1 cellular context compared by ENCODE assay signal in genomic region chr21:43325036-43325435, GRCh38.
TF ChIP-seq lines count a peak whose summit lies in the region.

No MANE protein-coding gene starts in this region.

TF ChIP-seq in WTC11, 78 proteins besides CTCF, POLR2A, EP300 and RAD21 (continued from another document):
- TF ChIP-seq, protein P1, sequence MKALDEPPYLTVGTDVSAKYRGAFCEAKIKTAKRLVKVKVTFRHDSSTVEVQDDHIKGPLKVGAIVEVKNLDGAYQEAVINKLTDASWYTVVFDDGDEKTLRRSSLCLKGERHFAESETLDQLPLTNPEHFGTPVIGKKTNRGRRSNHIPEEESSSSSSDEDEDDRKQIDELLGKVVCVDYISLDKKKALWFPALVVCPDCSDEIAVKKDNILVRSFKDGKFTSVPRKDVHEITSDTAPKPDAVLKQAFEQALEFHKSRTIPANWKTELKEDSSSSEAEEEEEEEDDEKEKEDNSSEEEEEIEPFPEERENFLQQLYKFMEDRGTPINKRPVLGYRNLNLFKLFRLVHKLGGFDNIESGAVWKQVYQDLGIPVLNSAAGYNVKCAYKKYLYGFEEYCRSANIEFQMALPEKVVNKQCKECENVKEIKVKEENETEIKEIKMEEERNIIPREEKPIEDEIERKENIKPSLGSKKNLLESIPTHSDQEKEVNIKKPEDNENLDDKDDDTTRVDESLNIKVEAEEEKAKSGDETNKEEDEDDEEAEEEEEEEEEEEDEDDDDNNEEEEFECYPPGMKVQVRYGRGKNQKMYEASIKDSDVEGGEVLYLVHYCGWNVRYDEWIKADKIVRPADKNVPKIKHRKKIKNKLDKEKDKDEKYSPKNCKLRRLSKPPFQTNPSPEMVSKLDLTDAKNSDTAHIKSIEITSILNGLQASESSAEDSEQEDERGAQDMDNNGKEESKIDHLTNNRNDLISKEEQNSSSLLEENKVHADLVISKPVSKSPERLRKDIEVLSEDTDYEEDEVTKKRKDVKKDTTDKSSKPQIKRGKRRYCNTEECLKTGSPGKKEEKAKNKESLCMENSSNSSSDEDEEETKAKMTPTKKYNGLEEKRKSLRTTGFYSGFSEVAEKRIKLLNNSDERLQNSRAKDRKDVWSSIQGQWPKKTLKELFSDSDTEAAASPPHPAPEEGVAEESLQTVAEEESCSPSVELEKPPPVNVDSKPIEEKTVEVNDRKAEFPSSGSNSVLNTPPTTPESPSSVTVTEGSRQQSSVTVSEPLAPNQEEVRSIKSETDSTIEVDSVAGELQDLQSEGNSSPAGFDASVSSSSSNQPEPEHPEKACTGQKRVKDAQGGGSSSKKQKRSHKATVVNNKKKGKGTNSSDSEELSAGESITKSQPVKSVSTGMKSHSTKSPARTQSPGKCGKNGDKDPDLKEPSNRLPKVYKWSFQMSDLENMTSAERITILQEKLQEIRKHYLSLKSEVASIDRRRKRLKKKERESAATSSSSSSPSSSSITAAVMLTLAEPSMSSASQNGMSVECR (CRISPR knock-in tag; IDR thresholded peaks at IDR 0.05; ENCODE audit: borderline replicate concordance), result no peak
- TF ChIP-seq GRHL2 (CRISPR knock-in tag; IDR thresholded peaks at IDR 0.05; ENCODE audit: insufficient replicate concordance, severe bottlenecking) (no peak), HMGA2 (CRISPR knock-in tag; IDR thresholded peaks at IDR 0.05) (no peak), ETV6 (CRISPR knock-in tag; IDR thresholded peaks at IDR 0.05) (no peak), PRRX2 (CRISPR knock-in tag; IDR thresholded peaks at IDR 0.05) (no peak), TP53 (CRISPR knock-in tag; IDR thresholded peaks at IDR 0.05) (no peak)
- TF ChIP-seq, protein P2, sequence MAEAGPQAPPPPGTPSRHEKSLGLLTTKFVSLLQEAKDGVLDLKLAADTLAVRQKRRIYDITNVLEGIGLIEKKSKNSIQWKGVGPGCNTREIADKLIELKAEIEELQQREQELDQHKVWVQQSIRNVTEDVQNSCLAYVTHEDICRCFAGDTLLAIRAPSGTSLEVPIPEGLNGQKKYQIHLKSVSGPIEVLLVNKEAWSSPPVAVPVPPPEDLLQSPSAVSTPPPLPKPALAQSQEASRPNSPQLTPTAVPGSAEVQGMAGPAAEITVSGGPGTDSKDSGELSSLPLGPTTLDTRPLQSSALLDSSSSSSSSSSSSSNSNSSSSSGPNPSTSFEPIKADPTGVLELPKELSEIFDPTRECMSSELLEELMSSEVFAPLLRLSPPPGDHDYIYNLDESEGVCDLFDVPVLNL (CRISPR knock-in tag; IDR thresholded peaks at IDR 0.05; ENCODE audit: borderline replicate concordance, low read depth), result no peak
- TF ChIP-seq, protein P3, sequence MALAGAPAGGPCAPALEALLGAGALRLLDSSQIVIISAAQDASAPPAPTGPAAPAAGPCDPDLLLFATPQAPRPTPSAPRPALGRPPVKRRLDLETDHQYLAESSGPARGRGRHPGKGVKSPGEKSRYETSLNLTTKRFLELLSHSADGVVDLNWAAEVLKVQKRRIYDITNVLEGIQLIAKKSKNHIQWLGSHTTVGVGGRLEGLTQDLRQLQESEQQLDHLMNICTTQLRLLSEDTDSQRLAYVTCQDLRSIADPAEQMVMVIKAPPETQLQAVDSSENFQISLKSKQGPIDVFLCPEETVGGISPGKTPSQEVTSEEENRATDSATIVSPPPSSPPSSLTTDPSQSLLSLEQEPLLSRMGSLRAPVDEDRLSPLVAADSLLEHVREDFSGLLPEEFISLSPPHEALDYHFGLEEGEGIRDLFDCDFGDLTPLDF (CRISPR knock-in tag; IDR thresholded peaks at IDR 0.05), result no peak
- TF ChIP-seq, protein P4, sequence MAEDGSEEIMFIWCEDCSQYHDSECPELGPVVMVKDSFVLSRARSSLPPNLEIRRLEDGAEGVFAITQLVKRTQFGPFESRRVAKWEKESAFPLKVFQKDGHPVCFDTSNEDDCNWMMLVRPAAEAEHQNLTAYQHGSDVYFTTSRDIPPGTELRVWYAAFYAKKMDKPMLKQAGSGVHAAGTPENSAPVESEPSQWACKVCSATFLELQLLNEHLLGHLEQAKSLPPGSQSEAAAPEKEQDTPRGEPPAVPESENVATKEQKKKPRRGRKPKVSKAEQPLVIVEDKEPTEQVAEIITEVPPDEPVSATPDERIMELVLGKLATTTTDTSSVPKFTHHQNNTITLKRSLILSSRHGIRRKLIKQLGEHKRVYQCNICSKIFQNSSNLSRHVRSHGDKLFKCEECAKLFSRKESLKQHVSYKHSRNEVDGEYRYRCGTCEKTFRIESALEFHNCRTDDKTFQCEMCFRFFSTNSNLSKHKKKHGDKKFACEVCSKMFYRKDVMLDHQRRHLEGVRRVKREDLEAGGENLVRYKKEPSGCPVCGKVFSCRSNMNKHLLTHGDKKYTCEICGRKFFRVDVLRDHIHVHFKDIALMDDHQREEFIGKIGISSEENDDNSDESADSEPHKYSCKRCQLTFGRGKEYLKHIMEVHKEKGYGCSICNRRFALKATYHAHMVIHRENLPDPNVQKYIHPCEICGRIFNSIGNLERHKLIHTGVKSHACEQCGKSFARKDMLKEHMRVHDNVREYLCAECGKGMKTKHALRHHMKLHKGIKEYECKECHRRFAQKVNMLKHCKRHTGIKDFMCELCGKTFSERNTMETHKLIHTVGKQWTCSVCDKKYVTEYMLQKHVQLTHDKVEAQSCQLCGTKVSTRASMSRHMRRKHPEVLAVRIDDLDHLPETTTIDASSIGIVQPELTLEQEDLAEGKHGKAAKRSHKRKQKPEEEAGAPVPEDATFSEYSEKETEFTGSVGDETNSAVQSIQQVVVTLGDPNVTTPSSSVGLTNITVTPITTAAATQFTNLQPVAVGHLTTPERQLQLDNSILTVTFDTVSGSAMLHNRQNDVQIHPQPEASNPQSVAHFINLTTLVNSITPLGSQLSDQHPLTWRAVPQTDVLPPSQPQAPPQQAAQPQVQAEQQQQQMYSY (CRISPR knock-in tag; IDR thresholded peaks at IDR 0.05), result no peak
